2 cellular contexts compared by ENCODE assay signal in the genomic region with DNA sequence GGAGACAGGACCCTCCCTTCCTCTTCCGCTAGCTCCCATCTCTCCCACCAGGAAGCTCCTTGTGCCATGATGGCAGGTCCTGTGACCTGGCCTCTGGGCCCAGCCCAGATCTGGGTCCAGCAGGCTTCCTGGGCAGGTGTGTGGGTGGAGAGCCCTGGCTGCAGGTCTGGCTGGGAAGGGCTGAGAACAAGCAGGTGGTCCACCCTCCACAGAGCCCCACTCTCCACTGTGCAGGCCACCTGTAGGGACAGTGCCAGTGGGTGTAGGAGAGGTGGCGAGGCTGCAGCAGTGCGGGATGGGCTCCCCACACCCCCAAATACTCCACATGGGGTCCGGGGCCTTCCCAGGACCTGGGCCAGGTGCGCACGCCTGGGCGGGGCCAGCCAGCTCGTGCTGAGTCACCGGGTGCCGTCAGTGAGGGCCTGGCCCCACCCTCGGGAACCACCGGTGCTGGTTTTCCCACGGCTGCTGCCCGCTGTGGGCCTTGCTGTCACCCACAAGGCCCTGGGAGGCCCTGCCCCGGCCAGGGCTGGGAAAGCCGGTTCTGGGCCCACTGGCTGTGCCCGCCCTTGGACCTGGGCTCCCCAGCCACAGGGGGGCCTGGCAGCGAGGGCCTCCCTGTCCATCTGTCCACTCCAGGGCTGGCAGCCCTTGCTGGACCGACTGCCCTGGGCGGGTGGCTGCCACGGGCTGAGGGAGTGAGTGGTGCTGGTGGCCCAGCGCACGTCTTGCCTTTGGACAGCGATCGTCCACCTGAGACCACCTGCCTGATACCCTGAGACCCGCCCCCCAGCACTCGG.
A peak's percentile ranks its signal among the peaks of the same experiment; 100 is the strongest.
TF ChIP-seq lines count a peak whose summit lies in the region.

No MANE protein-coding gene starts in this region.

TF ChIP-seq in HCT116, 20 proteins besides CTCF, POLR2A, EP300 and RAD21:
- TF ChIP-seq ZFX (IDR thresholded peaks at IDR 0.05) (peak; percentile 41; the same call in 1 of the 2 replicates), EZH2phosphoT487 (IDR thresholded peaks at IDR 0.05; ENCODE audit: borderline replicate concordance) (no peak), YY1 (IDR thresholded peaks at IDR 0.05; ENCODE audit: extremely low read depth, insufficient replicate concordance, low read depth, low read length) (no peak), POLR2AphosphoS5 (IDR thresholded peaks at IDR 0.05; ENCODE audit: low read depth, low read length) (no peak)

TF ChIP-seq in GM12878, 131 proteins besides CTCF, POLR2A, EP300 and RAD21:
- TF ChIP-seq RAD51 (IDR thresholded peaks at IDR 0.05) = no peak
- TF ChIP-seq BHLHE40 (IDR thresholded peaks at IDR 0.05; ENCODE audit: borderline replicate concordance in 1 of 2, low read depth in 2 of 2, low read length in 1 of 2) = peak in 1 of 2 experiments; percentile 49; a peak in 1 of 4 replicates
- TF ChIP-seq MEF2B (IDR thresholded peaks at IDR 0.05; ENCODE audit: partially characterized antibody, poor library complexity, severe bottlenecking) = peak; percentile 68
- TF ChIP-seq GATAD2B (conservative IDR thresholded peaks at IDR 0.05; ENCODE audit: low read depth) = peak; percentile 29; the same call in 1 of the 2 replicates
